ENCODE assay signal across 8 cellular contexts in genomic region chr21:26170471-26171309, GRCh38. TPM values are rescaled to one million over a fixed set of nuclear protein-coding genes. Genes with fewer than 3 reads are reported as not detected.
DNase-seq lines count a peak whose midpoint lies in the region; ATAC-seq and TF ChIP-seq lines count a peak whose summit lies in the region.

APP (minus strand) TSS chr21:26170770; CDS start chr21:26170620, 150 bp downstream.

- no peak within 1 kb of the TSS for H3K27ac Mint-ChIP-seq in activated CD8-positive, alpha-beta memory T cell treated with anti-CD3 and anti-CD28 coated beads, Interleukin-2, amount 10 ng/mL, durations not matched to agents 7 days and 5 days

- H3K9ac ChIP-seq in endocrine pancreas (ENCODE audit: control insufficient read depth, insufficient read depth, low read length): peak within 1 kb of the TSS; percentile 98

- H3K4me1 ChIP-seq in BE2C (peaks cover 6% of the 10 kb centered on the region), endocrine pancreas (ENCODE audit: control insufficient read depth, insufficient read depth, low read length) (peaks cover 19% of the 10 kb centered on the region)

- ATAC-seq in HG03432 (IDR thresholded peaks at IDR 0.05; ENCODE audit: unreplicated experiment): peak; percentile 82
- ATAC-seq in activated CD8-positive, alpha-beta memory T cell treated with anti-CD3 and anti-CD28 coated beads, Interleukin-2, amount 10 ng/mL, durations not matched to agents 7 days and 5 days: peak; percentile 87

- no peaks in the 10 kb centered on the region for H3K9me3 Mint-ChIP-seq in activated CD8-positive, alpha-beta memory T cell treated with anti-CD3 and anti-CD28 coated beads, Interleukin-2, amount 10 ng/mL, durations not matched to agents 7 days and 5 days (ENCODE audit: low read depth)

- H3K4me3 ChIP-seq in BE2C (ENCODE audit: low read depth, low read length) (peak within 1 kb of the TSS; percentile 94), endocrine pancreas (ENCODE audit: control insufficient read depth, insufficient read depth, low read length) (peak within 1 kb of the TSS; percentile 86)

- peak; percentile 88 for DNase-seq in BE2C
- DNase-seq in NCI-H69 (lab: John Stamatoyannopoulos, UW): peak; percentile 93
- DNase-seq in activated CD8-positive, alpha-beta memory T cell treated with anti-CD3 and anti-CD28 coated beads, Interleukin-2, amount 10 ng/mL, durations not matched to agents 7 days and 5 days: peak; percentile 81
- DNase-seq in mesenteric fat pad (ENCODE audit: low spot score): peak; percentile 97
- peak; percentile 74 for DNase-seq in stimulated activated CD8-positive, alpha-beta memory T cell treated with anti-CD3 and anti-CD28 coated beads, Interleukin-15, amount 100 ng/mL, for 1 hour (ENCODE audit: low read depth)

- peaks cover 32% of the 10 kb centered on the region for H3K27me3 Mint-ChIP-seq in activated CD8-positive, alpha-beta memory T cell treated with anti-CD3 and anti-CD28 coated beads, Interleukin-2, amount 10 ng/mL, durations not matched to agents 7 days and 5 days

- H3K9me3 ChIP-seq in BE2C (no peaks in the 10 kb centered on the region), endocrine pancreas (ENCODE audit: control insufficient read depth, low read length) (no peaks in the 10 kb centered on the region)

- peak within 1 kb of the TSS; percentile 73 for H3K4me3 Mint-ChIP-seq in activated CD8-positive, alpha-beta memory T cell treated with anti-CD3 and anti-CD28 coated beads, Interleukin-2, amount 10 ng/mL, durations not matched to agents 7 days and 5 days

- peak; percentile 52 for TF ChIP-seq CTCF in BE2C (IDR thresholded peaks at IDR 0.05; ENCODE audit: low read depth, low read length)

- H3K27me3 ChIP-seq in BE2C (no peaks in the 10 kb centered on the region), endocrine pancreas (ENCODE audit: control insufficient read depth, insufficient read depth, low read length) (no peaks in the 10 kb centered on the region)

- TF ChIP-seq POLR2A in GM19193 (IDR thresholded peaks at IDR 0.05; ENCODE audit: extremely low read depth, insufficient read depth, insufficient read length): peak; percentile 66

- CTCF ChIA-PET in activated CD8-positive, alpha-beta memory T cell treated with anti-CD3 and anti-CD28 coated beads, Interleukin-2, amount 10 ng/mL, durations not matched to agents 7 days and 5 days (lab: Charles Lee): interaction anchor here (0.6 to 1.8 kb wide), 10 partner anchors 8 to 369 kb away, joined by 3 to 8 read pairs (median 3); no protein-coding TSS in a partner anchor

- no peaks in the 10 kb centered on the region for H3K36me3 Mint-ChIP-seq in activated CD8-positive, alpha-beta memory T cell treated with anti-CD3 and anti-CD28 coated beads, Interleukin-2, amount 10 ng/mL, durations not matched to agents 7 days and 5 days

- H3K36me3 ChIP-seq in BE2C: peaks cover 7% of the 10 kb centered on the region
- no peaks in the 10 kb centered on the region for H3K36me3 ChIP-seq in endocrine pancreas (ENCODE audit: control insufficient read depth, insufficient read depth, low read length)

- H3K4me1 Mint-ChIP-seq in activated CD8-positive, alpha-beta memory T cell treated with anti-CD3 and anti-CD28 coated beads, Interleukin-2, amount 10 ng/mL, durations not matched to agents 7 days and 5 days: peaks cover 17% of the 10 kb centered on the region

RNA-seq across cellular contexts. Expression of gene APP, which starts in this region (rescaled TPM):
- 1,123 TPM for polyA plus RNA-seq in BE2C (2012; ENCODE audit: insufficient read depth, insufficient read length, low read depth)
- 10 to 100 TPM; 11.2 to 25.1 TPM for total RNA-seq in activated CD8-positive, alpha-beta memory T cell treated with anti-CD3 and anti-CD28 coated beads, Interleukin-2, amount 10 ng/mL, durations not matched to agents 7 days and 5 days
- 317 TPM for total RNA-seq in mesenteric fat pad

Comparison
In these comparisons a context has a peak if more than half of its experiments do, and no peak if none do; other contexts are left out.
1. Peak in every context shown above with its lines: DNase-seq, ATAC-seq and H3K4me3 ChIP-seq.
2. RNA of gene APP (total RNA-seq): 317 TPM in mesenteric fat pad (single experiment); 11.2 to 25.1 TPM in activated CD8-positive, alpha-beta memory T cell treated with anti-CD3 and anti-CD28 coated beads, Interleukin-2, amount 10 ng/mL, durations not matched to agents 7 days and 5 days; every median in the first group is over 10 times any median in the second.